Comparison of ENCODE assay signal across 1 cellular context in the genomic region with DNA sequence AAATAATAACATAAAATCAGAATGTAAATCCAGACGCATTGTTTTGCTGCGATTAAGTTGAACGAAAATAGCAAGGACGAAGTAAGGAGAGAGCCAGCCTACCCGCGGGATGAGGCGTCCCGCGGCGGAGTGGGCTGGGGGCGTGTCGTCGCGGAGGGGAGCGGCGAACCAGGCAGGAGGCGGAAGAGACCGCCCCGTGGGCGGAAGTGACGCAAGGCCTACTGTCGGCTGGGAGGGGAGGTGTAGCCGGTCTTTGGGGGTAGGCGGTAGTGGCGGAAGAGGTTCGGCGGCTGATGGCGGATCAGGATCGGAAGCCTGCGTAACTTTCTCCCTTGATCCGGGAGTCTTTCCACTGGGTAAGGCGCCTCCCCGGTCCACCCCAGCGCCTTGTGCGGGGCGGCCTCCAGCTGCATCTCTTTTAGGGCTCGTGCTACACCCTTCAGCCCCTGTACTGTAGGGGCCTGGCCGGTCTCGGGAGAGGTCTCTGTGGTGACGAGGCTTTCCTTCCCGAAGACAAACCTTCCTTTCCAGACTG.
TF ChIP-seq lines count a peak whose summit lies in the region.

A gene (plus strand): TSS at position 249 of the 535 bp plus-strand sequence. CDS start 8,363 bp downstream, outside the sequence.

TF ChIP-seq in K562, 482 proteins besides CTCF, POLR2A, EP300 and RAD21 (continued from another document and continues in another):
- TF ChIP-seq, protein P1, sequence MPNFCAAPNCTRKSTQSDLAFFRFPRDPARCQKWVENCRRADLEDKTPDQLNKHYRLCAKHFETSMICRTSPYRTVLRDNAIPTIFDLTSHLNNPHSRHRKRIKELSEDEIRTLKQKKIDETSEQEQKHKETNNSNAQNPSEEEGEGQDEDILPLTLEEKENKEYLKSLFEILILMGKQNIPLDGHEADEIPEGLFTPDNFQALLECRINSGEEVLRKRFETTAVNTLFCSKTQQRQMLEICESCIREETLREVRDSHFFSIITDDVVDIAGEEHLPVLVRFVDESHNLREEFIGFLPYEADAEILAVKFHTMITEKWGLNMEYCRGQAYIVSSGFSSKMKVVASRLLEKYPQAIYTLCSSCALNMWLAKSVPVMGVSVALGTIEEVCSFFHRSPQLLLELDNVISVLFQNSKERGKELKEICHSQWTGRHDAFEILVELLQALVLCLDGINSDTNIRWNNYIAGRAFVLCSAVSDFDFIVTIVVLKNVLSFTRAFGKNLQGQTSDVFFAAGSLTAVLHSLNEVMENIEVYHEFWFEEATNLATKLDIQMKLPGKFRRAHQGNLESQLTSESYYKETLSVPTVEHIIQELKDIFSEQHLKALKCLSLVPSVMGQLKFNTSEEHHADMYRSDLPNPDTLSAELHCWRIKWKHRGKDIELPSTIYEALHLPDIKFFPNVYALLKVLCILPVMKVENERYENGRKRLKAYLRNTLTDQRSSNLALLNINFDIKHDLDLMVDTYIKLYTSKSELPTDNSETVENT (CRISPR knock-in tag; IDR thresholded peaks at IDR 0.05) = peak; percentile 83
- TF ChIP-seq ELF2 (CRISPR knock-in tag; IDR thresholded peaks at IDR 0.05) (peak; percentile 74), BRCA1 (IDR thresholded peaks at IDR 0.05) (no peak), BRCA1 (CRISPR knock-in tag; IDR thresholded peaks at IDR 0.05) (0 out of 2 replicates have a peak, but pooled peaks have one; percentile 42), HNRNPLL (IDR thresholded peaks at IDR 0.05; ENCODE audit: low read depth, low read length, poor library complexity, severe bottlenecking) (peak; percentile 90), ZNF584 (CRISPR knock-in tag; IDR thresholded peaks at IDR 0.05; ENCODE audit: low read depth) (no peak), POLR2AphosphoS2 (IDR thresholded peaks at IDR 0.05; ENCODE audit: low read length) (no peak; the same call in 1 of the 2 replicates), ZNF785 (CRISPR knock-in tag; IDR thresholded peaks at IDR 0.05) (no peak), ETV1 (tag; conservative IDR thresholded peaks at IDR 0.05; ENCODE audit: low read depth) (peak; percentile 68; the same call in 1 of the 2 replicates), KLF13 (tag; IDR thresholded peaks at IDR 0.05; ENCODE audit: borderline replicate concordance, low read depth) (peak; percentile 59; the same call in 1 of the 2 replicates), DMBX1 (CRISPR knock-in tag; IDR thresholded peaks at IDR 0.05; ENCODE audit: borderline replicate concordance) (no peak), POLR2H (tag; IDR thresholded peaks at IDR 0.05; ENCODE audit: low read depth) (peak; percentile 81), XRCC4 (IDR thresholded peaks at IDR 0.05; ENCODE audit: extremely low read depth, insufficient read depth, insufficient read length) (no peak), ZNF3 (CRISPR knock-in tag; IDR thresholded peaks at IDR 0.05) (no peak), YY1 (IDR thresholded peaks at IDR 0.05; ENCODE audit: borderline replicate concordance in 1 of 3, control insufficient read depth in 1 of 3, extremely low read depth in 1 of 3, insufficient read depth in 3 of 3, insufficient read length in 1 of 3, insufficient replicate concordance in 2 of 3, low read depth in 1 of 3, low read length in 2 of 3) (peak; percentile 40 to 89 (median 78)), GTF2A2 (tag; IDR thresholded peaks at IDR 0.05) (no peak), C11orf30 (IDR thresholded peaks at IDR 0.05; ENCODE audit: low read depth) (peak; percentile 44), ZNF140 (CRISPR knock-in tag; IDR thresholded peaks at IDR 0.05) (no peak), SPI1 (IDR thresholded peaks at IDR 0.05; ENCODE audit: borderline replicate concordance, low read depth, low read length) (peak; percentile 72), NFATC3 (IDR thresholded peaks at IDR 0.05) (peak; percentile 50; the same call in 1 of the 2 replicates), EGR1 (conservative IDR thresholded peaks at IDR 0.05) (peak; percentile 65), SMAD1 (IDR thresholded peaks at IDR 0.05; ENCODE audit: low read depth, low read length, partially characterized antibody) (peak; percentile 20), NCOR1 (IDR thresholded peaks at IDR 0.05) (peak; percentile 41; the same call in 1 of the 2 replicates), HCFC1 (IDR thresholded peaks at IDR 0.05; ENCODE audit: low read depth, low read length) (peak; percentile 68), MIER1 (IDR thresholded peaks at IDR 0.05; ENCODE audit: low read depth) (no peak), FOXK2 (conservative IDR thresholded peaks at IDR 0.05 in 1 of 2, IDR thresholded peaks at IDR 0.05 in 1 of 2; ENCODE audit: low read depth in 2 of 2) (peak in 1 of 2 experiments; percentile 84; a peak in 1 of 4 replicates), STAG1 (CRISPR knock-in tag; IDR thresholded peaks at IDR 0.05; ENCODE audit: borderline replicate concordance) (no peak)
- TF ChIP-seq, protein P2, sequence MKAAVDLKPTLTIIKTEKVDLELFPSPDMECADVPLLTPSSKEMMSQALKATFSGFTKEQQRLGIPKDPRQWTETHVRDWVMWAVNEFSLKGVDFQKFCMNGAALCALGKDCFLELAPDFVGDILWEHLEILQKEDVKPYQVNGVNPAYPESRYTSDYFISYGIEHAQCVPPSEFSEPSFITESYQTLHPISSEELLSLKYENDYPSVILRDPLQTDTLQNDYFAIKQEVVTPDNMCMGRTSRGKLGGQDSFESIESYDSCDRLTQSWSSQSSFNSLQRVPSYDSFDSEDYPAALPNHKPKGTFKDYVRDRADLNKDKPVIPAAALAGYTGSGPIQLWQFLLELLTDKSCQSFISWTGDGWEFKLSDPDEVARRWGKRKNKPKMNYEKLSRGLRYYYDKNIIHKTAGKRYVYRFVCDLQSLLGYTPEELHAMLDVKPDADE (conservative IDR thresholded peaks at IDR 0.05; ENCODE audit: control insufficient read depth, low read depth, low read length) = 0 out of 2 replicates have a peak, but pooled peaks have one; percentile 22
- TF ChIP-seq, protein P3, sequence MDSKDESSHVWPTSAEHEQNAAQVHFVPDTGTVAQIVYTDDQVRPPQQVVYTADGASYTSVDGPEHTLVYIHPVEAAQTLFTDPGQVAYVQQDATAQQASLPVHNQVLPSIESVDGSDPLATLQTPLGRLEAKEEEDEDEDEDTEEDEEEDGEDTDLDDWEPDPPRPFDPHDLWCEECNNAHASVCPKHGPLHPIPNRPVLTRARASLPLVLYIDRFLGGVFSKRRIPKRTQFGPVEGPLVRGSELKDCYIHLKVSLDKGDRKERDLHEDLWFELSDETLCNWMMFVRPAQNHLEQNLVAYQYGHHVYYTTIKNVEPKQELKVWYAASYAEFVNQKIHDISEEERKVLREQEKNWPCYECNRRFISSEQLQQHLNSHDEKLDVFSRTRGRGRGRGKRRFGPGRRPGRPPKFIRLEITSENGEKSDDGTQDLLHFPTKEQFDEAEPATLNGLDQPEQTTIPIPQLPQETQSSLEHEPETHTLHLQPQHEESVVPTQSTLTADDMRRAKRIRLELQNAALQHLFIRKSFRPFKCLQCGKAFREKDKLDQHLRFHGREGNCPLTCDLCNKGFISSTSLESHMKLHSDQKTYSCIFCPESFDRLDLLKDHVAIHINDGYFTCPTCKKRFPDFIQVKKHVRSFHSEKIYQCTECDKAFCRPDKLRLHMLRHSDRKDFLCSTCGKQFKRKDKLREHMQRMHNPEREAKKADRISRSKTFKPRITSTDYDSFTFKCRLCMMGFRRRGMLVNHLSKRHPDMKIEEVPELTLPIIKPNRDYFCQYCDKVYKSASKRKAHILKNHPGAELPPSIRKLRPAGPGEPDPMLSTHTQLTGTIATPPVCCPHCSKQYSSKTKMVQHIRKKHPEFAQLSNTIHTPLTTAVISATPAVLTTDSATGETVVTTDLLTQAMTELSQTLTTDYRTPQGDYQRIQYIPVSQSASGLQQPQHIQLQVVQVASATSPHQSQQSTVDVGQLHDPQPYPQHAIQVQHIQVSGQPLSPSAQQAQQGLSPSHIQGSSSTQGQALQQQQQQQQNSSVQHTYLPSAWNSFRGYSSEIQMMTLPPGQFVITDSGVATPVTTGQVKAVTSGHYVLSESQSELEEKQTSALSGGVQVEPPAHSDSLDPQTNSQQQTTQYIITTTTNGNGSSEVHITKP (IDR thresholded peaks at IDR 0.05; ENCODE audit: partially characterized antibody) = peak; percentile 98
- TF ChIP-seq, protein P4, sequence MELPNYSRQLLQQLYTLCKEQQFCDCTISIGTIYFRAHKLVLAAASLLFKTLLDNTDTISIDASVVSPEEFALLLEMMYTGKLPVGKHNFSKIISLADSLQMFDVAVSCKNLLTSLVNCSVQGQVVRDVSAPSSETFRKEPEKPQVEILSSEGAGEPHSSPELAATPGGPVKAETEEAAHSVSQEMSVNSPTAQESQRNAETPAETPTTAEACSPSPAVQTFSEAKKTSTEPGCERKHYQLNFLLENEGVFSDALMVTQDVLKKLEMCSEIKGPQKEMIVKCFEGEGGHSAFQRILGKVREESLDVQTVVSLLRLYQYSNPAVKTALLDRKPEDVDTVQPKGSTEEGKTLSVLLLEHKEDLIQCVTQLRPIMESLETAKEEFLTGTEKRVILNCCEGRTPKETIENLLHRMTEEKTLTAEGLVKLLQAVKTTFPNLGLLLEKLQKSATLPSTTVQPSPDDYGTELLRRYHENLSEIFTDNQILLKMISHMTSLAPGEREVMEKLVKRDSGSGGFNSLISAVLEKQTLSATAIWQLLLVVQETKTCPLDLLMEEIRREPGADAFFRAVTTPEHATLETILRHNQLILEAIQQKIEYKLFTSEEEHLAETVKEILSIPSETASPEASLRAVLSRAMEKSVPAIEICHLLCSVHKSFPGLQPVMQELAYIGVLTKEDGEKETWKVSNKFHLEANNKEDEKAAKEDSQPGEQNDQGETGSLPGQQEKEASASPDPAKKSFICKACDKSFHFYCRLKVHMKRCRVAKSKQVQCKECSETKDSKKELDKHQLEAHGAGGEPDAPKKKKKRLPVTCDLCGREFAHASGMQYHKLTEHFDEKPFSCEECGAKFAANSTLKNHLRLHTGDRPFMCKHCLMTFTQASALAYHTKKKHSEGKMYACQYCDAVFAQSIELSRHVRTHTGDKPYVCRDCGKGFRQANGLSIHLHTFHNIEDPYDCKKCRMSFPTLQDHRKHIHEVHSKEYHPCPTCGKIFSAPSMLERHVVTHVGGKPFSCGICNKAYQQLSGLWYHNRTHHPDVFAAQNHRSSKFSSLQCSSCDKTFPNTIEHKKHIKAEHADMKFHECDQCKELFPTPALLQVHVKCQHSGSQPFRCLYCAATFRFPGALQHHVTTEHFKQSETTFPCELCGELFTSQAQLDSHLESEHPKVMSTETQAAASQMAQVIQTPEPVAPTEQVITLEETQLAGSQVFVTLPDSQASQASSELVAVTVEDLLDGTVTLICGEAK (IDR thresholded peaks at IDR 0.05) = peak; percentile 94
- TF ChIP-seq, protein P4 (CRISPR knock-in tag; IDR thresholded peaks at IDR 0.05) = no peak
- TF ChIP-seq, protein P5, sequence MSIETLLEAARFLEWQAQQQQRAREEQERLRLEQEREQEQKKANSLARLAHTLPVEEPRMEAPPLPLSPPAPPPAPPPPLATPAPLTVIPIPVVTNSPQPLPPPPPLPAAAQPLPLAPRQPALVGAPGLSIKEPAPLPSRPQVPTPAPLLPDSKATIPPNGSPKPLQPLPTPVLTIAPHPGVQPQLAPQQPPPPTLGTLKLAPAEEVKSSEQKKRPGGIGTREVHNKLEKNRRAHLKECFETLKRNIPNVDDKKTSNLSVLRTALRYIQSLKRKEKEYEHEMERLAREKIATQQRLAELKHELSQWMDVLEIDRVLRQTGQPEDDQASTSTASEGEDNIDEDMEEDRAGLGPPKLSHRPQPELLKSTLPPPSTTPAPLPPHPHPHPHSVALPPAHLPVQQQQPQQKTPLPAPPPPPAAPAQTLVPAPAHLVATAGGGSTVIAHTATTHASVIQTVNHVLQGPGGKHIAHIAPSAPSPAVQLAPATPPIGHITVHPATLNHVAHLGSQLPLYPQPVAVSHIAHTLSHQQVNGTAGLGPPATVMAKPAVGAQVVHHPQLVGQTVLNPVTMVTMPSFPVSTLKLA (conservative IDR thresholded peaks at IDR 0.05) = peak; percentile 74 to 82
- TF ChIP-seq, protein P6, sequence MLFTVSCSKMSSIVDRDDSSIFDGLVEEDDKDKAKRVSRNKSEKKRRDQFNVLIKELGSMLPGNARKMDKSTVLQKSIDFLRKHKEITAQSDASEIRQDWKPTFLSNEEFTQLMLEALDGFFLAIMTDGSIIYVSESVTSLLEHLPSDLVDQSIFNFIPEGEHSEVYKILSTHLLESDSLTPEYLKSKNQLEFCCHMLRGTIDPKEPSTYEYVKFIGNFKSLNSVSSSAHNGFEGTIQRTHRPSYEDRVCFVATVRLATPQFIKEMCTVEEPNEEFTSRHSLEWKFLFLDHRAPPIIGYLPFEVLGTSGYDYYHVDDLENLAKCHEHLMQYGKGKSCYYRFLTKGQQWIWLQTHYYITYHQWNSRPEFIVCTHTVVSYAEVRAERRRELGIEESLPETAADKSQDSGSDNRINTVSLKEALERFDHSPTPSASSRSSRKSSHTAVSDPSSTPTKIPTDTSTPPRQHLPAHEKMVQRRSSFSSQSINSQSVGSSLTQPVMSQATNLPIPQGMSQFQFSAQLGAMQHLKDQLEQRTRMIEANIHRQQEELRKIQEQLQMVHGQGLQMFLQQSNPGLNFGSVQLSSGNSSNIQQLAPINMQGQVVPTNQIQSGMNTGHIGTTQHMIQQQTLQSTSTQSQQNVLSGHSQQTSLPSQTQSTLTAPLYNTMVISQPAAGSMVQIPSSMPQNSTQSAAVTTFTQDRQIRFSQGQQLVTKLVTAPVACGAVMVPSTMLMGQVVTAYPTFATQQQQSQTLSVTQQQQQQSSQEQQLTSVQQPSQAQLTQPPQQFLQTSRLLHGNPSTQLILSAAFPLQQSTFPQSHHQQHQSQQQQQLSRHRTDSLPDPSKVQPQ (CRISPR knock-in tag; IDR thresholded peaks at IDR 0.05; ENCODE audit: borderline replicate concordance) = no peak
